ENCODE assay signal across 11 cellular contexts in the genomic region with DNA sequence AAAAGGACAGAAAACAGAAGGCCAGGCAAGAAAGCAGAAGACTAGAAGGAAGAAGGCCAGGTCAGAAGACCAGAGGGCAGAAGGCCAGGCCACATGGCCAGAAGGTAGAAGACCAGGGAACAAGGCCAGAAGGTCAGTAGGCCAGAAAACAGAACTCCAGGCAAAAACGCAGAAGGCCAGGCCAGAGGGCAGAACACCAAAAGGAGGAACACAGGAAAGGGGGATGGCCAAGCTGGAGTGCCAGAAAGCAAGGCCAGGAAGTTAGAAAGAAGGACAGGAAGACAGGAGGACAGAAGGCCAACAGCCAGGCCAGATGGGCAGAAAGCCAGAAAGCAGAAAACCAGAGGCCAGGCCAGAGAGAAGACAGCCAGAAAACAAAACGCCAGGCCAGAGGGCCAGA.
A peak's percentile ranks its signal among the peaks of the same experiment; 100 is the strongest.
DNase-seq lines count a peak whose midpoint lies in the region; ATAC-seq and TF ChIP-seq lines count a peak whose summit lies in the region.
"Had no signal": no experiment of that assay in that cellular context is flagged by ENCODE, and none has a peak within 500 bp of the region (broad histone marks: within the 10 kb centered on the region; RNA-seq: fewer than 3 reads in every experiment).

No MANE protein-coding gene starts in this region.

- H3K27ac ChIP-seq in C4-2B (peak overlapping the region; percentile 67), gastroesophageal sphincter (no peak overlapping the region), psoas muscle (no peak overlapping the region)

- no peaks in the 10 kb centered on the region for H3K27me3 ChIP-seq in MG63
- no peaks in the 10 kb centered on the region for H3K27me3 ChIP-seq in gastroesophageal sphincter
- no peaks in the 10 kb centered on the region for H3K27me3 ChIP-seq in psoas muscle (ENCODE audit: insufficient read depth in 3 of 3, low read length in 2 of 3)

- peaks cover 27% of the 10 kb centered on the region for H3K9me3 ChIP-seq in MG63
- peaks cover 0 to 48% (median 0%) of the 10 kb centered on the region in 3 donors for H3K9me3 ChIP-seq in gastroesophageal sphincter
- no peaks in the 10 kb centered on the region for H3K9me3 ChIP-seq in psoas muscle

- TF ChIP-seq EP300 in gastroesophageal sphincter (IDR thresholded peaks at IDR 0.05) = no peak

- intact Hi-C loops in psoas muscle (cut with DNase I) = no loop called here

- H3K36me3 ChIP-seq in MG63 = no peaks in the 10 kb centered on the region
- no peaks in the 10 kb centered on the region for H3K36me3 ChIP-seq in gastroesophageal sphincter
- no peaks in the 10 kb centered on the region for H3K36me3 ChIP-seq in psoas muscle (ENCODE audit: insufficient read depth in 1 of 2, low read depth in 1 of 2)

- WGBS in gastroesophageal sphincter (ENCODE audit: low coverage in 1 of 2), 2 donors = 17 to 40% methylated on average over 1 to 2 of the region's 2 CpGs
- WGBS in psoas muscle, 3 donors = 5 to 22% (median 7%) methylated on average over 2 of the region's 2 CpGs

- DNase-seq in MG63 = peak; percentile 79
- DNase-seq in psoas muscle = peak; percentile 26 to 61
- no peak for DNase-seq in A172 (ENCODE audit: low spot score)
- DNase-seq: DMS79, HCEC 1CT, HFFc6 had no signal

- ATAC-seq in gastroesophageal sphincter = peak; percentile 10
- ATAC-seq in psoas muscle = peak in 1 of 4 donors; percentile 8
- no peak for ATAC-seq in GM19351 (IDR thresholded peaks at IDR 0.05; ENCODE audit: unreplicated experiment)
- no peak for ATAC-seq in GM21515 (IDR thresholded peaks at IDR 0.05; ENCODE audit: unreplicated experiment)
- ATAC-seq: GM12878 had no signal

- no peak for TF ChIP-seq POLR2A in gastroesophageal sphincter (IDR thresholded peaks at IDR 0.05)

- no peak for TF ChIP-seq CTCF in C4-2B (conservative IDR thresholded peaks at IDR 0.05)
- TF ChIP-seq CTCF in gastroesophageal sphincter (IDR thresholded peaks at IDR 0.05) = no peak
- no peak for TF ChIP-seq CTCF in psoas muscle (IDR thresholded peaks at IDR 0.05)

- no peak overlapping the region for H3K4me3 ChIP-seq in MG63
- H3K4me3 ChIP-seq in gastroesophageal sphincter = no peak overlapping the region
- H3K4me3 ChIP-seq in psoas muscle = no peak overlapping the region
- H3K4me3 ChIP-seq: GM12878 had no signal

- peaks cover 0 to 21% (median 4%) of the 10 kb centered on the region in 3 donors for H3K4me1 ChIP-seq in gastroesophageal sphincter
- peaks cover 17% of the 10 kb centered on the region for H3K4me1 ChIP-seq in psoas muscle
